ENCODE assay signal across 1 cellular context in the genomic region with DNA sequence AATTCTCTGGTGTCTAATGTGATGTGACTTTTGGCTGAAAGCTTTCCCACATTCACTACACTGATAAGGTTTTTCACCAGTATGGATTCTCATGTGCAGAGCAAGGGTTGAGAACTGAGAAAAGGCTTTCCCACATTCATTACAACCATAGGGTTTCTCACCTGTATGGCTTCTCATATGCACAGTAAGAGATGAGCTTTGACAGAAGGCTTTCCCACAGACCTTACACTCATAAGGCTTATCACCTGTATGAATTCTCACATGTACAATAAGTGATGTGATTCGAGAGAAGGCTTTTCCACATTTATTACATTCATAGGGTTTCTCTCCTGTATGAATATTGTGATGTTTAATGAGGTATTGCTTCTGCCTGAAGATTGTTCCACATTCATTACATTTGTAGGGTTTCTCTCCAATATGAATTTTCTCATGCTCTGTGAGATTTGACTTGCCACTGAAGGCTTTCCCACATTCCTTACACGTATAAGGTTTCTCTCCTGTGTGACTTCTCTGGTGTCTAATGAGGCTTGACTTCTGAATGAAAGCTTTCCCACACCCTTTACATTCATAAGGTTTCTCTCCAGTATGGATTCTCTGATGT.
TF ChIP-seq lines count a peak whose summit lies in the region.

No MANE protein-coding gene starts in this region.

TF ChIP-seq in H1, 55 proteins besides CTCF, POLR2A, EP300 and RAD21:
- TF ChIP-seq BCL11A (IDR thresholded peaks at IDR 0.05; ENCODE audit: low read depth in 2 of 2, low read length in 2 of 2) (no peak), GTF2F1 (IDR thresholded peaks at IDR 0.05; ENCODE audit: borderline replicate concordance, low read depth, low read length) (no peak), SIX5 (IDR thresholded peaks at IDR 0.05; ENCODE audit: low read depth, low read length) (no peak), SP2 (IDR thresholded peaks at IDR 0.05; ENCODE audit: low read length) (no peak), ZNF274 (IDR thresholded peaks at IDR 0.05; ENCODE audit: borderline replicate concordance, extremely low read depth, low read length) (peak; percentile 80)
- TF ChIP-seq, protein P1, sequence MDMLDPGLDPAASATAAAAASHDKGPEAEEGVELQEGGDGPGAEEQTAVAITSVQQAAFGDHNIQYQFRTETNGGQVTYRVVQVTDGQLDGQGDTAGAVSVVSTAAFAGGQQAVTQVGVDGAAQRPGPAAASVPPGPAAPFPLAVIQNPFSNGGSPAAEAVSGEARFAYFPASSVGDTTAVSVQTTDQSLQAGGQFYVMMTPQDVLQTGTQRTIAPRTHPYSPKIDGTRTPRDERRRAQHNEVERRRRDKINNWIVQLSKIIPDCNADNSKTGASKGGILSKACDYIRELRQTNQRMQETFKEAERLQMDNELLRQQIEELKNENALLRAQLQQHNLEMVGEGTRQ (IDR thresholded peaks at IDR 0.05; ENCODE audit: low read length), result no peak
